Comparison of ENCODE assay signal across 8 cellular contexts in genomic region chr2:113136828-113137775, GRCh38. TPM values are rescaled to one million over a fixed set of nuclear protein-coding genes. Genes with fewer than 3 reads are reported as not detected.
A peak's percentile ranks its signal among the peaks of the same experiment; 100 is the strongest.
DNase-seq lines count a peak whose midpoint lies in the region; ATAC-seq and TF ChIP-seq lines count a peak whose summit lies in the region.

No MANE protein-coding gene starts in this region.

- H3K9me3 Mint-ChIP-seq in activated B cell treated with CpG ODN at 0.5 μM for 24 hours, result no peaks in the 10 kb centered on the region
- H3K9me3 Mint-ChIP-seq in nephron progenitor cell, result no peaks in the 10 kb centered on the region

- H3K4me3 Mint-ChIP-seq in activated B cell treated with CpG ODN at 0.5 μM for 24 hours, result no peak overlapping the region
- H3K4me3 Mint-ChIP-seq in nephron progenitor cell, result no peak overlapping the region

- DNase-seq in activated CD4-positive, CD25-positive, alpha-beta regulatory T cell treated with anti-CD3 and anti-CD28 coated beads, Interleukin-2, amount 50 U/mL, for 16 hours (ENCODE audit: low read depth, low spot score), result peak; percentile 20
- no peak for DNase-seq in LNCaP clone FGC (ENCODE audit: low read depth)
- no peak for DNase-seq in activated B cell treated with CpG ODN at 0.5 μM for 24 hours
- DNase-seq in erythroblast (lab: John Stamatoyannopoulos, UW), result peak; percentile 46 to 75
- peak; percentile 52 for DNase-seq in nephron progenitor cell

- intact Hi-C loops in activated B cell treated with CpG ODN at 0.5 μM for 24 hours (cut with micrococcal nuclease), result loop anchor here (1.0 kb wide), 1 partner anchor 62 kb away; no protein-coding TSS in a partner anchor

- no peak for TF ChIP-seq POLR2A in erythroblast (IDR thresholded peaks at IDR 0.05; ENCODE audit: low read length)

- H3K36me3 Mint-ChIP-seq in activated B cell treated with CpG ODN at 0.5 μM for 24 hours (ENCODE audit: low read depth), result no peaks in the 10 kb centered on the region
- no peaks in the 10 kb centered on the region for H3K36me3 Mint-ChIP-seq in nephron progenitor cell (ENCODE audit: low read depth)

- CTCF ChIA-PET in activated B cell treated with CpG ODN at 0.5 μM for 24 hours (lab: Charles Lee), result interaction anchor here (0.7 to 11.5 kb wide), 24 partner anchors 8 to 253 kb away, joined by 3 to 319 read pairs (median 6); partner anchors contain the start of gene PSD4

- H3K27ac Mint-ChIP-seq in activated B cell treated with CpG ODN at 0.5 μM for 24 hours (no peak overlapping the region), nephron progenitor cell (no peak overlapping the region)

- H3K4me3 ChIP-seq in LNCaP clone FGC (ENCODE audit: low read depth, low read length), result no peak overlapping the region

- H3K4me1 Mint-ChIP-seq in activated B cell treated with CpG ODN at 0.5 μM for 24 hours (peaks cover 17% of the 10 kb centered on the region), nephron progenitor cell (peaks cover 15% of the 10 kb centered on the region)

- POLR2A ChIA-PET in activated B cell treated with CpG ODN at 0.5 μM for 24 hours (lab: Charles Lee), result interaction anchor here (0.7 to 4.2 kb wide), 4 partner anchors 19 to 62 kb away, joined by 3 to 33 read pairs (median 15); partner anchors contain the start of gene PSD4

- no peaks in the 10 kb centered on the region for H3K27me3 Mint-ChIP-seq in activated B cell treated with CpG ODN at 0.5 μM for 24 hours
- H3K27me3 Mint-ChIP-seq in nephron progenitor cell (ENCODE audit: low read depth, poor library complexity), result peaks cover 7% of the 10 kb centered on the region

- ATAC-seq in activated CD4-positive, CD25-positive, alpha-beta regulatory T cell treated with anti-CD3 and anti-CD28 coated beads, Interleukin-2, amount 50 U/mL, for 24 hours, result no peak
- peak; percentile 50 for ATAC-seq in activated B cell treated with CpG ODN at 0.5 μM for 24 hours (ENCODE audit: low read depth)
- no peak for ATAC-seq in GM21423 (IDR thresholded peaks at IDR 0.05; ENCODE audit: unreplicated experiment)
- no peak for ATAC-seq in HG03135 (IDR thresholded peaks at IDR 0.05; ENCODE audit: unreplicated experiment)

- TF ChIP-seq CTCF in LNCaP clone FGC (IDR thresholded peaks at IDR 0.05; ENCODE audit: control insufficient read depth, extremely low read depth, insufficient read depth) (peak; percentile 58), activated B cell treated with CpG ODN at 0.5 μM for 24 hours (IDR thresholded peaks at IDR 0.05) (no peak), nephron progenitor cell (IDR thresholded peaks at IDR 0.05) (peak; percentile 69)

RNA-seq across cellular contexts. Expression of gene IL1RN, which starts 9.7 kb away (rescaled TPM):
- total RNA-seq in activated B cell treated with CpG ODN at 0.5 μM for 24 hours, result 0.32 TPM in 1 of 2 replicates, not detected in the other

RNA-seq across cellular contexts. Expression of gene PSD4, which starts 36.7 kb away (rescaled TPM):
- total RNA-seq in activated B cell treated with CpG ODN at 0.5 μM for 24 hours, result 161 and 182 TPM in 2 replicates

Comparison
In these comparisons a context has a peak if more than half of its experiments do, and no peak if none do; other contexts are left out.
1. DNase-seq: peak in activated CD4-positive, CD25-positive, alpha-beta regulatory T cell treated with anti-CD3 and anti-CD28 coated beads, Interleukin-2, amount 50 U/mL, for 16 hours (single experiment), erythroblast (2 of 2) and nephron progenitor cell (single experiment); none in LNCaP clone FGC (single experiment) and activated B cell treated with CpG ODN at 0.5 μM for 24 hours (single experiment).